Comparison of ENCODE assay signal across 27 cellular contexts in genomic region chr5:71834575-71834974, GRCh38.
"Had no signal": no experiment of that assay in that cellular context is flagged by ENCODE, and none has a peak within 500 bp of the region (broad histone marks: within the 10 kb centered on the region; RNA-seq: fewer than 3 reads in every experiment).

No MANE protein-coding gene starts in this region.

- H3K36me3 Mint-ChIP-seq: activated naive CD4-positive, alpha-beta T cell treated with anti-CD3 and anti-CD28 coated beads, Interleukin-2, amount 50 U/mL, for 72 hours; naive B cell; stimulated activated effector memory CD8-positive, alpha-beta T cell treated with anti-CD3 and anti-CD28 coated beads, Interleukin-12 subunit alpha, Interleukin-12 subunit beta, amount 100 ng/mL, for 72 hours had no signal

- H3K4me3 Mint-ChIP-seq: activated CD4-positive, alpha-beta memory T cell treated with anti-CD3 and anti-CD28 coated beads, Interleukin-2, amount 10 ng/mL, durations not matched to agents 7 days and 5 days; activated CD4-positive, alpha-beta T cell treated with anti-CD3 and anti-CD28 coated beads, Interleukin-2, amount 10 ng/mL, durations not matched to agents 7 days and 5 days; activated T-cell treated with anti-CD3 and anti-CD28 coated beads, Interleukin-2, amount 50 U/mL, for 72 hours; central memory CD8-positive, alpha-beta T cell; naive B cell; nephron progenitor cell; stimulated activated effector memory CD8-positive, alpha-beta T cell treated with anti-CD3 and anti-CD28 coated beads, Interleukin-12 subunit alpha, Interleukin-12 subunit beta, amount 100 ng/mL, for 72 hours; stimulated activated naive CD8-positive, alpha-beta T cell treated with anti-CD3 and anti-CD28 coated beads, Interleukin-15, Interleukin-2, amounts not matched to agents 100 ng/mL and 50 ng/mL, for 24 hours; T-helper 2 cell treated with Interferon-gamma antibody and Interleukin-4, amounts not matched to agents 5 μg/mL and 100 μg/mL, for 36 hours had no signal

- DNase-seq: activated CD4-positive, alpha-beta memory T cell treated with anti-CD3 and anti-CD28 coated beads, Interleukin-2, amount 10 ng/mL, durations not matched to agents 7 days and 5 days; activated CD4-positive, alpha-beta T cell treated with anti-CD3 and anti-CD28 coated beads for 1 hour; activated CD4-positive, alpha-beta T cell treated with anti-CD3 and anti-CD28 coated beads, Interleukin-2, amount 10 ng/mL, durations not matched to agents 7 days and 5 days; activated CD8-positive, alpha-beta memory T cell treated with anti-CD3 and anti-CD28 coated beads, Interleukin-2, amount 50 U/mL, for 48 hours; activated naive CD4-positive, alpha-beta T cell; activated T-cell treated with anti-CD3 and anti-CD28 coated beads, Interleukin-2, amount 50 U/mL, for 72 hours; anterior cingulate cortex; dermis blood vessel endothelial cell; effector memory CD4-positive, alpha-beta T cell; erythroblast; gastrocnemius medialis; glutamatergic neuron; left cardiac atrium; left ventricle myocardium superior; mammary epithelial cell; naive B cell; nephron progenitor cell; ovary; right lobe of liver; stimulated activated CD4-positive, alpha-beta T cell treated with anti-CD3 and anti-CD28 coated beads, Interleukin-4, amount 100 ng/mL, for 24 hours; trophoblast cell had no signal

- H3K27ac Mint-ChIP-seq: activated CD4-positive, alpha-beta memory T cell treated with anti-CD3 and anti-CD28 coated beads, Interleukin-2, amount 10 ng/mL, durations not matched to agents 7 days and 5 days; activated CD4-positive, alpha-beta T cell treated with anti-CD3 and anti-CD28 coated beads, Interleukin-2, amount 10 ng/mL, durations not matched to agents 7 days and 5 days; activated naive CD4-positive, alpha-beta T cell treated with anti-CD3 and anti-CD28 coated beads, Interleukin-2, amount 50 U/mL, for 72 hours; activated T-cell treated with anti-CD3 and anti-CD28 coated beads, Interleukin-2, amount 50 U/mL, for 72 hours; naive B cell; nephron progenitor cell; progenitor cell of endocrine pancreas; stimulated activated effector memory CD8-positive, alpha-beta T cell treated with anti-CD3 and anti-CD28 coated beads, Interleukin-12 subunit alpha, Interleukin-12 subunit beta, amount 100 ng/mL, for 72 hours; stimulated activated naive CD8-positive, alpha-beta T cell treated with anti-CD3 and anti-CD28 coated beads, Interleukin-15, Interleukin-2, amounts not matched to agents 100 ng/mL and 50 ng/mL, for 24 hours; T-helper 2 cell treated with Interferon-gamma antibody and Interleukin-4, amounts not matched to agents 5 μg/mL and 100 μg/mL, for 36 hours had no signal

- H3K9me3 Mint-ChIP-seq: activated CD4-positive, alpha-beta memory T cell treated with anti-CD3 and anti-CD28 coated beads, Interleukin-2, amount 10 ng/mL, durations not matched to agents 7 days and 5 days; activated naive CD4-positive, alpha-beta T cell treated with anti-CD3 and anti-CD28 coated beads, Interleukin-2, amount 50 U/mL, for 72 hours; activated T-cell treated with anti-CD3 and anti-CD28 coated beads, Interleukin-2, amount 50 U/mL, for 72 hours; central memory CD8-positive, alpha-beta T cell; stimulated activated effector memory CD8-positive, alpha-beta T cell treated with anti-CD3 and anti-CD28 coated beads, Interleukin-12 subunit alpha, Interleukin-12 subunit beta, amount 100 ng/mL, for 72 hours; T-helper 2 cell treated with Interferon-gamma antibody and Interleukin-4, amounts not matched to agents 5 μg/mL and 100 μg/mL, for 36 hours had no signal

- H3K27me3 Mint-ChIP-seq: activated CD4-positive, alpha-beta memory T cell treated with anti-CD3 and anti-CD28 coated beads, Interleukin-2, amount 10 ng/mL, durations not matched to agents 7 days and 5 days; progenitor cell of endocrine pancreas had no signal

- H3K4me1 Mint-ChIP-seq: activated CD4-positive, alpha-beta memory T cell treated with anti-CD3 and anti-CD28 coated beads, Interleukin-2, amount 10 ng/mL, durations not matched to agents 7 days and 5 days; activated CD4-positive, alpha-beta T cell treated with anti-CD3 and anti-CD28 coated beads, Interleukin-2, amount 10 ng/mL, durations not matched to agents 7 days and 5 days; central memory CD8-positive, alpha-beta T cell; naive B cell; stimulated activated effector memory CD8-positive, alpha-beta T cell treated with anti-CD3 and anti-CD28 coated beads, Interleukin-12 subunit alpha, Interleukin-12 subunit beta, amount 100 ng/mL, for 72 hours had no signal

- ATAC-seq: activated naive CD4-positive, alpha-beta T cell treated with anti-CD3 and anti-CD28 coated beads, Interleukin-2, amount 50 U/mL, for 72 hours; activated T-cell treated with anti-CD3 and anti-CD28 coated beads, Interleukin-2, amount 50 U/mL, for 72 hours; gastrocnemius medialis; left cardiac atrium; left ventricle myocardium superior; right lobe of liver; stimulated activated effector memory CD8-positive, alpha-beta T cell treated with anti-CD3 and anti-CD28 coated beads, Interleukin-12 subunit alpha, Interleukin-12 subunit beta, amount 100 ng/mL, for 72 hours had no signal
